18 cellular contexts compared by ENCODE assay signal in genomic region chr5:854966-855743, GRCh38.
"Had no signal": no experiment of that assay in that cellular context is flagged by ENCODE, and none has a peak within 500 bp of the region (broad histone marks: within the 10 kb centered on the region; RNA-seq: fewer than 3 reads in every experiment).

No MANE protein-coding gene starts in this region.

- H3K4me1 Mint-ChIP-seq: memory B cell; nephron; stimulated activated memory B cell treated with anti-CD40 and anti-IgM and Interleukin-4, amounts not matched to agents 10 μg/mL and 1 μg/mL and 100 μg/mL, for 72 hours had no signal

- H3K4me3 ChIP-seq: prostate gland, right atrium auricular region, skin epidermis, stomach, suprapubic skin, tibial nerve had no signal

- H3K27ac ChIP-seq: prostate gland, right atrium auricular region, skin epidermis, stomach, suprapubic skin, tibial nerve had no signal

- H3K36me3 ChIP-seq: prostate gland, right atrium auricular region had no signal

- H3K4me1 ChIP-seq: prostate gland, tibial nerve had no signal

- H3K9me3 ChIP-seq: prostate gland, right atrium auricular region, stomach, suprapubic skin, tibial nerve had no signal

- H3K36me3 Mint-ChIP-seq: memory B cell; stimulated activated memory B cell treated with anti-CD40 and anti-IgM and Interleukin-4, amounts not matched to agents 10 μg/mL and 1 μg/mL and 100 μg/mL, for 72 hours had no signal

- ATAC-seq: stimulated activated memory B cell treated with anti-CD40 and anti-IgM and Interleukin-4, amounts not matched to agents 10 μg/mL and 1 μg/mL and 100 μg/mL, for 72 hours had no signal

- H3K27me3 ChIP-seq: right atrium auricular region had no signal

- H3K4me3 Mint-ChIP-seq: activated naive CD4-positive, alpha-beta T cell treated with anti-CD3 and anti-CD28 coated beads for 36 hours; memory B cell; nephron; stimulated activated memory B cell treated with anti-CD40 and anti-IgM and Interleukin-4, amounts not matched to agents 10 μg/mL and 1 μg/mL and 100 μg/mL, for 72 hours had no signal

- H3K9me3 Mint-ChIP-seq: activated naive CD4-positive, alpha-beta T cell treated with anti-CD3 and anti-CD28 coated beads for 36 hours; memory B cell; nephron; stimulated activated memory B cell treated with anti-CD40 and anti-IgM and Interleukin-4, amounts not matched to agents 10 μg/mL and 1 μg/mL and 100 μg/mL, for 72 hours had no signal

- H3K27ac Mint-ChIP-seq: activated naive CD4-positive, alpha-beta T cell treated with anti-CD3 and anti-CD28 coated beads for 36 hours; memory B cell; nephron; stimulated activated memory B cell treated with anti-CD40 and anti-IgM and Interleukin-4, amounts not matched to agents 10 μg/mL and 1 μg/mL and 100 μg/mL, for 72 hours had no signal

- DNase-seq: activated CD4-positive, alpha-beta T cell treated with anti-CD3 and anti-CD28 coated beads for 4 hours; activated CD4-positive, alpha-beta T cell treated with anti-CD3 and anti-CD28 coated beads, Interleukin-2, amount 50 U/mL, for 48 hours; activated effector memory CD4-positive, alpha-beta T cell treated with Interleukin-2 at 50 U/mL for 16 hours; activated naive CD4-positive, alpha-beta T cell treated with anti-CD3 and anti-CD28 coated beads for 36 hours; amygdala; kidney; occipital lobe; stimulated activated CD4-positive, alpha-beta T cell treated with anti-CD3 and anti-CD28 coated beads, Interleukin-2, amount 100 ng/mL, for 24 hours; stomach; T-helper 9 cell had no signal
